Comparison of ENCODE assay signal across 21 cellular contexts in the genomic region with DNA sequence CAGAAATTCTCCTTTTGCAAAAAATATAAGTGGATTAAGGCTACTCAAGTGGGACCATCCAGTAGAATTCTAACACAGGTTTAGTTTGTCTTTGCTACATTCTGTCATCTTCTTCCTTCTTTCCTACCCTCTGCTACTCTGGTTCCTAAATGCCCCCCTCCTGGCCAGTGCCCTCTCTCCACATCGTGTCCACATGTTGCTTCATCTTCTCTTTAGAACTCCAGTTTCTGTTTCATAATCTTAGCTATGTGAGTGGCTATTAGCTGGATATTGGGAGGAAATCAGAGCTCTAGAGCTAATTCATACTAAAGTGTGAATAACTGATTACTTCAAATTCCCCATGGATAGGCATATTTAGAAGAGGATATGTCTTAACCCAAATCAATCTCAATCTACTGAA.
"Had no signal": no experiment of that assay in that cellular context is flagged by ENCODE, and none has a peak within 500 bp of the region (broad histone marks: within the 10 kb centered on the region; RNA-seq: fewer than 3 reads in every experiment).

No MANE protein-coding gene starts in this region.

- H3K9me3 ChIP-seq: gastrocnemius medialis, mucosa of descending colon, neutrophil, psoas muscle, thoracic aorta, transverse colon had no signal

- H3K4me1 ChIP-seq: gastrocnemius medialis, psoas muscle, transverse colon had no signal

- H3K36me3 ChIP-seq: gastrocnemius medialis, neutrophil, thoracic aorta, transverse colon had no signal

- H3K27ac ChIP-seq: epithelial cell of prostate, gastrocnemius medialis, neutrophil, psoas muscle, thoracic aorta, transverse colon had no signal

- H3K4me3 ChIP-seq: gastrocnemius medialis, mucosa of descending colon, psoas muscle, thoracic aorta, transverse colon had no signal

- ATAC-seq: effector memory CD8-positive, alpha-beta T cell; gastrocnemius medialis; naive thymus-derived CD8-positive, alpha-beta T cell; psoas muscle; sciatic nerve; stimulated activated naive B cell treated with anti-CD40 and anti-IgM and Interleukin-4, amounts not matched to agents 10 μg/mL and 1 μg/mL and 100 μg/mL, for 72 hours; stimulated activated naive CD8-positive, alpha-beta T cell treated with anti-CD3 and anti-CD28 coated beads, Interleukin-15, amount 100 ng/mL, for 72 hours had no signal

- DNase-seq: cerebellar nuclear complex; effector memory CD8-positive, alpha-beta T cell; gastrocnemius medialis; glutamatergic neuron; immature natural killer cell; kidney; left cardiac atrium; mucosa of descending colon; naive thymus-derived CD8-positive, alpha-beta T cell; psoas muscle; retina; stimulated activated CD4-positive, alpha-beta T cell treated with anti-CD3 and anti-CD28 coated beads, Interleukin-2, amount 100 ng/mL, for 24 hours; stimulated activated CD4-positive, alpha-beta T cell treated with anti-CD3 and anti-CD28 coated beads, Interleukin-4, amount 100 ng/mL, for 4 hours; stimulated activated naive B cell treated with anti-CD40 and anti-IgM and Interleukin-4, amounts not matched to agents 10 μg/mL and 1 μg/mL and 100 μg/mL, for 72 hours; stimulated activated naive CD8-positive, alpha-beta T cell treated with anti-CD3 and anti-CD28 coated beads, Interleukin-15, amount 100 ng/mL, for 72 hours; transverse colon had no signal

- FAIRE-seq: colon, kidney had no signal

- H3K27me3 ChIP-seq: gastrocnemius medialis, neutrophil, transverse colon had no signal
